ENCODE assay signal across 16 cellular contexts in the genomic region with DNA sequence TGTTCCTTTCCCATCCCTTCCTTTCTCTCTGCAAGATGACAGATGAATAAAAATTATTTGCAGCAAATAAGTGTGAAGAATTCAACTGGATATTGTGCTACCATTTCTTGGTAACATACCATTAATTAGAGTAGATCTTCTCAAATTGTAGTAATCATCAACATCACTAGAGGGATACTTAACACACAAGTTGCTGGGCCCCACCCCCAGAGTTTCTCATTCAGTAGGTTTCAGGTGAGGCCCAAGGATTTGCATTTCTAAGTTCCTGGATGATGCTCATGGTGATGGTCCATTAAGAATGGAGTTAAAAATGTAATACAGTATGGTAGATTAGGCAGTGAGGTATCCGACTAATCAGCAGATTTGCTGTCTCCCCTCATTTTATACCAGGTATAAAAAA.
A peak's percentile ranks its signal among the peaks of the same experiment; 100 is the strongest.
DNase-seq lines count a peak whose midpoint lies in the region; ATAC-seq lines count a peak whose summit lies in the region.
"Had no signal": no experiment of that assay in that cellular context is flagged by ENCODE, and none has a peak within 500 bp of the region (broad histone marks: within the 10 kb centered on the region; RNA-seq: fewer than 3 reads in every experiment).

No MANE protein-coding gene starts in this region.

- H3K36me3 ChIP-seq in CD8-positive, alpha-beta memory T cell (ENCODE audit: insufficient read depth, low read length), result no peaks in the 10 kb centered on the region
- H3K36me3 ChIP-seq: gastroesophageal sphincter, HAP-1 had no signal

- H3K4me3 Mint-ChIP-seq in T-cell, result no peak overlapping the region
- no peak overlapping the region for H3K4me3 Mint-ChIP-seq in CD8-positive, alpha-beta memory T cell
- H3K4me3 Mint-ChIP-seq: IgD-negative memory B cell, neural crest cell had no signal

- H3K27me3 Mint-ChIP-seq in T-cell, result no peaks in the 10 kb centered on the region
- H3K27me3 Mint-ChIP-seq in CD8-positive, alpha-beta memory T cell, result no peaks in the 10 kb centered on the region
- H3K27me3 Mint-ChIP-seq: IgD-negative memory B cell had no signal

- H3K27ac ChIP-seq in CD8-positive, alpha-beta memory T cell (ENCODE audit: low read depth, low read length), result no peak overlapping the region
- H3K27ac ChIP-seq: gastroesophageal sphincter had no signal

- H3K4me3 ChIP-seq in CD8-positive, alpha-beta memory T cell (ENCODE audit: low read length), result no peak overlapping the region
- H3K4me3 ChIP-seq: gastroesophageal sphincter, HAP-1 had no signal

- no peaks in the 10 kb centered on the region for H3K36me3 Mint-ChIP-seq in T-cell
- no peaks in the 10 kb centered on the region for H3K36me3 Mint-ChIP-seq in CD8-positive, alpha-beta memory T cell
- H3K36me3 Mint-ChIP-seq: IgD-negative memory B cell had no signal

- H3K27ac Mint-ChIP-seq in T-cell, result no peak overlapping the region
- H3K27ac Mint-ChIP-seq in CD8-positive, alpha-beta memory T cell, result no peak overlapping the region
- H3K27ac Mint-ChIP-seq: IgD-negative memory B cell had no signal

- H3K9me3 Mint-ChIP-seq in T-cell, result peaks cover 6 to 10% (median 6%) of the 10 kb centered on the region in 3 donors
- H3K9me3 Mint-ChIP-seq in CD8-positive, alpha-beta memory T cell, result peaks cover 4 to 12% (median 5%) of the 10 kb centered on the region in 5 donors
- H3K9me3 Mint-ChIP-seq: neural crest cell had no signal

- ATAC-seq in GM19328 (IDR thresholded peaks at IDR 0.05; ENCODE audit: unreplicated experiment) (peak; percentile 52), HG02623 (IDR thresholded peaks at IDR 0.05; ENCODE audit: unreplicated experiment) (peak; percentile 70), HG03558 (IDR thresholded peaks at IDR 0.05; ENCODE audit: extremely low read depth, unreplicated experiment) (peak; percentile 32), T-cell (replicated peaks in 1 of 4) (no peak)
- ATAC-seq: gastroesophageal sphincter, left ventricle myocardium superior had no signal

- H3K4me1 Mint-ChIP-seq in T-cell, result no peaks in the 10 kb centered on the region
- H3K4me1 Mint-ChIP-seq in CD8-positive, alpha-beta memory T cell, result no peaks in the 10 kb centered on the region
- H3K4me1 Mint-ChIP-seq: IgD-negative memory B cell had no signal

- DNase-seq in iPS-NIHi7 (ENCODE audit: extremely low spot score) (peak; percentile 11), T-cell (no peak)
- no peak for DNase-seq in activated CD4-positive, alpha-beta T cell treated with anti-CD3 and anti-CD28 coated beads for 4 hours
- no peak for DNase-seq in CD8-positive, alpha-beta memory T cell
- DNase-seq: activated CD8-positive, alpha-beta memory T cell treated with anti-CD3 and anti-CD28 coated beads, Interleukin-2, amount 50 U/mL, for 4 hours; anterior cingulate cortex; effector CD8-positive, alpha-beta T cell; left ventricle myocardium superior; NCI-H2227 treated with DMSO at 0.1 percent for 48 hours had no signal

- CTCF ChIA-PET in T-cell (lab: Charles Lee), result no interaction called here
- CTCF ChIA-PET in CD8-positive, alpha-beta memory T cell (lab: Charles Lee), result no interaction called here

- POLR2A ChIA-PET in T-cell (lab: Charles Lee), result no interaction called here
- POLR2A ChIA-PET in CD8-positive, alpha-beta memory T cell (lab: Charles Lee), result no interaction called here

- no peaks in the 10 kb centered on the region for H3K27me3 ChIP-seq in CD8-positive, alpha-beta memory T cell (ENCODE audit: insufficient read depth, low read length, poor library complexity, severe bottlenecking)
- H3K27me3 ChIP-seq: gastroesophageal sphincter had no signal

- no peaks in the 10 kb centered on the region for H3K4me1 ChIP-seq in CD8-positive, alpha-beta memory T cell (ENCODE audit: insufficient read depth, low read length)
- H3K4me1 ChIP-seq: gastroesophageal sphincter, HAP-1 had no signal

- H3K9me3 ChIP-seq in CD8-positive, alpha-beta memory T cell (ENCODE audit: low read length), result no peaks in the 10 kb centered on the region
- H3K9me3 ChIP-seq: gastroesophageal sphincter, HAP-1 had no signal

Comparison
In these comparisons a context has a peak if more than half of its experiments do, and no peak if none do; other contexts are left out.
1. ATAC-seq: peak in GM19328 (single experiment), HG02623 (single experiment) and HG03558 (single experiment); none in T-cell (0 of 4).